Comparison of ENCODE assay signal across 1 cellular context in genomic region chrX:153353416-153353815, GRCh38.
TF ChIP-seq lines count a peak whose summit lies in the region.

No MANE protein-coding gene starts in this region.

TF ChIP-seq in SK-N-SH treated with all-trans-retinoic acid at 6 μM for 48 hours, 23 proteins besides CTCF, POLR2A, EP300 and RAD21 (continued from another document):
- TF ChIP-seq ISL1 (CRISPR knock-in tag; IDR thresholded peaks at IDR 0.05) (no peak), TOX (CRISPR knock-in tag; IDR thresholded peaks at IDR 0.05; ENCODE audit: borderline replicate concordance) (no peak), ESRRG (CRISPR knock-in tag; IDR thresholded peaks at IDR 0.05) (no peak), POU6F1 (CRISPR knock-in tag; IDR thresholded peaks at IDR 0.05; ENCODE audit: borderline replicate concordance, low read depth) (no peak), PATZ1 (CRISPR knock-in tag; IDR thresholded peaks at IDR 0.05; ENCODE audit: borderline replicate concordance) (no peak), ZNF8 (CRISPR knock-in tag; IDR thresholded peaks at IDR 0.05) (no peak), ARNTL (CRISPR knock-in tag; IDR thresholded peaks at IDR 0.05; ENCODE audit: borderline replicate concordance, low read depth) (no peak)
TF ChIP-seq in SK-N-SH treated with all-trans-retinoic acid at 6 μM for 48 hours: peak in this region for 0.
